In the genomic region with DNA sequence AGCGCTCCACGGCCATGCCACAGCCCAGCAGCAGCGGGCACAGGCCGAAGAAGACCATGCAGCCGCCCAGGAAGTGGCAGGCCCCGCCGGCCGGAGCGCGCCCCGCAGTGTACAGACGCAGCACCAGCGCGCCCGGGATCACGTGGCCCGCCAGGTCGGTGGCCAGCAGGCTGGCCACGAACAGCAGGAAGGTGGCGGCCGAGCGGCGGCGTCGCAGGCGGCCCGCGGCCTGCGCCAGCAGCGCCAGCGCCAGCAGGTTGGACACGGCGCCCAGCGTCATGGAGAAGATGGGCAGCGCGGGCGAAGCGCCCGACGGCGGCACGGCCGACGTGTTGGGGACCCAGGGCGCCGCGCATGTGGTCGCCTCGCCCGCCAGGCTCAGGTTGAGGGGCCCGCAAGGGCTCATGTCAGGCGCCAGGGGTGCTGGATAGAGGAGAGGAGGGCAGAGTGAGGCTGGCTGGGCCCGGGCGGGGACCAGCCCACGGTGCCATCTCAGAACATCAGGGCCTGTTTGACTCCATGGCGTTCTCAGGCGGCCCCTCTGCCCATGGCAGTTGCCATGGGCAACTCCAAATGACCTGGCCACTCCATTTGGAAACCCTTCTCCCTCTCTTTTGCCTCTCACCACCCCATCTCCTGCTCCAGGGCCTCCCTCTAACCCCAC, we compare ENCODE assay signal across 1 cellular context.
TF ChIP-seq lines count a peak whose summit lies in the region.

No MANE protein-coding gene starts in this region.

TF ChIP-seq in HepG2, 621 proteins besides CTCF, POLR2A, EP300 and RAD21:
- TF ChIP-seq SNRNP70 (IDR thresholded peaks at IDR 0.05; ENCODE audit: low read depth, low read length) (no peak), CENPX (CRISPR knock-in tag; IDR thresholded peaks at IDR 0.05) (no peak), ATRX (CRISPR knock-in tag; IDR thresholded peaks at IDR 0.05; ENCODE audit: borderline replicate concordance) (no peak), ZNF546 (CRISPR knock-in tag; conservative IDR thresholded peaks at IDR 0.05) (no peak), ZNF136 (CRISPR knock-in tag; IDR thresholded peaks at IDR 0.05; ENCODE audit: low read depth) (no peak), SOX6 (IDR thresholded peaks at IDR 0.05) (no peak), SOX6 (CRISPR knock-in tag; IDR thresholded peaks at IDR 0.05) (no peak), ZNF205 (CRISPR knock-in tag; IDR thresholded peaks at IDR 0.05) (no peak), ZNF577 (CRISPR knock-in tag; IDR thresholded peaks at IDR 0.05; ENCODE audit: borderline replicate concordance, low read depth) (no peak)
- TF ChIP-seq, protein P1, sequence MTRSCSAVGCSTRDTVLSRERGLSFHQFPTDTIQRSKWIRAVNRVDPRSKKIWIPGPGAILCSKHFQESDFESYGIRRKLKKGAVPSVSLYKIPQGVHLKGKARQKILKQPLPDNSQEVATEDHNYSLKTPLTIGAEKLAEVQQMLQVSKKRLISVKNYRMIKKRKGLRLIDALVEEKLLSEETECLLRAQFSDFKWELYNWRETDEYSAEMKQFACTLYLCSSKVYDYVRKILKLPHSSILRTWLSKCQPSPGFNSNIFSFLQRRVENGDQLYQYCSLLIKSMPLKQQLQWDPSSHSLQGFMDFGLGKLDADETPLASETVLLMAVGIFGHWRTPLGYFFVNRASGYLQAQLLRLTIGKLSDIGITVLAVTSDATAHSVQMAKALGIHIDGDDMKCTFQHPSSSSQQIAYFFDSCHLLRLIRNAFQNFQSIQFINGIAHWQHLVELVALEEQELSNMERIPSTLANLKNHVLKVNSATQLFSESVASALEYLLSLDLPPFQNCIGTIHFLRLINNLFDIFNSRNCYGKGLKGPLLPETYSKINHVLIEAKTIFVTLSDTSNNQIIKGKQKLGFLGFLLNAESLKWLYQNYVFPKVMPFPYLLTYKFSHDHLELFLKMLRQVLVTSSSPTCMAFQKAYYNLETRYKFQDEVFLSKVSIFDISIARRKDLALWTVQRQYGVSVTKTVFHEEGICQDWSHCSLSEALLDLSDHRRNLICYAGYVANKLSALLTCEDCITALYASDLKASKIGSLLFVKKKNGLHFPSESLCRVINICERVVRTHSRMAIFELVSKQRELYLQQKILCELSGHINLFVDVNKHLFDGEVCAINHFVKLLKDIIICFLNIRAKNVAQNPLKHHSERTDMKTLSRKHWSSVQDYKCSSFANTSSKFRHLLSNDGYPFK (CRISPR knock-in tag; IDR thresholded peaks at IDR 0.05; ENCODE audit: borderline replicate concordance) = no peak
- TF ChIP-seq, protein P2, sequence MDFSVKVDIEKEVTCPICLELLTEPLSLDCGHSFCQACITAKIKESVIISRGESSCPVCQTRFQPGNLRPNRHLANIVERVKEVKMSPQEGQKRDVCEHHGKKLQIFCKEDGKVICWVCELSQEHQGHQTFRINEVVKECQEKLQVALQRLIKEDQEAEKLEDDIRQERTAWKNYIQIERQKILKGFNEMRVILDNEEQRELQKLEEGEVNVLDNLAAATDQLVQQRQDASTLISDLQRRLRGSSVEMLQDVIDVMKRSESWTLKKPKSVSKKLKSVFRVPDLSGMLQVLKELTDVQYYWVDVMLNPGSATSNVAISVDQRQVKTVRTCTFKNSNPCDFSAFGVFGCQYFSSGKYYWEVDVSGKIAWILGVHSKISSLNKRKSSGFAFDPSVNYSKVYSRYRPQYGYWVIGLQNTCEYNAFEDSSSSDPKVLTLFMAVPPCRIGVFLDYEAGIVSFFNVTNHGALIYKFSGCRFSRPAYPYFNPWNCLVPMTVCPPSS (IDR thresholded peaks at IDR 0.05) = no peak
- TF ChIP-seq, protein P3, sequence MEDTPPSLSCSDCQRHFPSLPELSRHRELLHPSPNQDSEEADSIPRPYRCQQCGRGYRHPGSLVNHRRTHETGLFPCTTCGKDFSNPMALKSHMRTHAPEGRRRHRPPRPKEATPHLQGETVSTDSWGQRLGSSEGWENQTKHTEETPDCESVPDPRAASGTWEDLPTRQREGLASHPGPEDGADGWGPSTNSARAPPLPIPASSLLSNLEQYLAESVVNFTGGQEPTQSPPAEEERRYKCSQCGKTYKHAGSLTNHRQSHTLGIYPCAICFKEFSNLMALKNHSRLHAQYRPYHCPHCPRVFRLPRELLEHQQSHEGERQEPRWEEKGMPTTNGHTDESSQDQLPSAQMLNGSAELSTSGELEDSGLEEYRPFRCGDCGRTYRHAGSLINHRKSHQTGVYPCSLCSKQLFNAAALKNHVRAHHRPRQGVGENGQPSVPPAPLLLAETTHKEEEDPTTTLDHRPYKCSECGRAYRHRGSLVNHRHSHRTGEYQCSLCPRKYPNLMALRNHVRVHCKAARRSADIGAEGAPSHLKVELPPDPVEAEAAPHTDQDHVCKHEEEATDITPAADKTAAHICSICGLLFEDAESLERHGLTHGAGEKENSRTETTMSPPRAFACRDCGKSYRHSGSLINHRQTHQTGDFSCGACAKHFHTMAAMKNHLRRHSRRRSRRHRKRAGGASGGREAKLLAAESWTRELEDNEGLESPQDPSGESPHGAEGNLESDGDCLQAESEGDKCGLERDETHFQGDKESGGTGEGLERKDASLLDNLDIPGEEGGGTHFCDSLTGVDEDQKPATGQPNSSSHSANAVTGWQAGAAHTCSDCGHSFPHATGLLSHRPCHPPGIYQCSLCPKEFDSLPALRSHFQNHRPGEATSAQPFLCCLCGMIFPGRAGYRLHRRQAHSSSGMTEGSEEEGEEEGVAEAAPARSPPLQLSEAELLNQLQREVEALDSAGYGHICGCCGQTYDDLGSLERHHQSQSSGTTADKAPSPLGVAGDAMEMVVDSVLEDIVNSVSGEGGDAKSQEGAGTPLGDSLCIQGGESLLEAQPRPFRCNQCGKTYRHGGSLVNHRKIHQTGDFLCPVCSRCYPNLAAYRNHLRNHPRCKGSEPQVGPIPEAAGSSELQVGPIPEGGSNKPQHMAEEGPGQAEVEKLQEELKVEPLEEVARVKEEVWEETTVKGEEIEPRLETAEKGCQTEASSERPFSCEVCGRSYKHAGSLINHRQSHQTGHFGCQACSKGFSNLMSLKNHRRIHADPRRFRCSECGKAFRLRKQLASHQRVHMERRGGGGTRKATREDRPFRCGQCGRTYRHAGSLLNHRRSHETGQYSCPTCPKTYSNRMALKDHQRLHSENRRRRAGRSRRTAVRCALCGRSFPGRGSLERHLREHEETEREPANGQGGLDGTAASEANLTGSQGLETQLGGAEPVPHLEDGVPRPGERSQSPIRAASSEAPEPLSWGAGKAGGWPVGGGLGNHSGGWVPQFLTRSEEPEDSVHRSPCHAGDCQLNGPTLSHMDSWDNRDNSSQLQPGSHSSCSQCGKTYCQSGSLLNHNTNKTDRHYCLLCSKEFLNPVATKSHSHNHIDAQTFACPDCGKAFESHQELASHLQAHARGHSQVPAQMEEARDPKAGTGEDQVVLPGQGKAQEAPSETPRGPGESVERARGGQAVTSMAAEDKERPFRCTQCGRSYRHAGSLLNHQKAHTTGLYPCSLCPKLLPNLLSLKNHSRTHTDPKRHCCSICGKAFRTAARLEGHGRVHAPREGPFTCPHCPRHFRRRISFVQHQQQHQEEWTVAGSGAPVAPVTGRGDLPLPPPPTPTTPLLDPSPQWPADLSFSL (CRISPR knock-in tag; IDR thresholded peaks at IDR 0.05) = no peak
- TF ChIP-seq, protein P4, sequence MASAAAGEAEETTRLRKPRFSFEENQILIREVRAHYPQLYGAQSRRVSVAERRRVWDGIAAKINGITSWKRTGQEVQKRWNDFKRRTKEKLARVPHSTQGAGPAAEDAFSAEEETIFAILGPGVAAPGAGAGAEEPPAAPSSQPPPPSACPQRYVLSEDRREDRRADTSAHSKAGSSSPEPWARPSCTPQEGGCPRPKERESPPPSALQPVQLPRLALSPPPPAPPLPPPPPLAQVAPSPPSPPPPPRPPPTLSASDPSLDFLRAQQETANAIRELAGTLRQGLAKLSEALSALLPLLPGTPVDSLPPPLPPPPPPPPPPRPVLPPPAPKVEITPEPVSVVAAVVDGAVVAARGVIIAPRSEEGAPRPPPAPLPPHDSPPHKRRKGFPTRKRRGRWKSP (CRISPR knock-in tag; IDR thresholded peaks at IDR 0.05) = no peak
- TF ChIP-seq, protein P5, sequence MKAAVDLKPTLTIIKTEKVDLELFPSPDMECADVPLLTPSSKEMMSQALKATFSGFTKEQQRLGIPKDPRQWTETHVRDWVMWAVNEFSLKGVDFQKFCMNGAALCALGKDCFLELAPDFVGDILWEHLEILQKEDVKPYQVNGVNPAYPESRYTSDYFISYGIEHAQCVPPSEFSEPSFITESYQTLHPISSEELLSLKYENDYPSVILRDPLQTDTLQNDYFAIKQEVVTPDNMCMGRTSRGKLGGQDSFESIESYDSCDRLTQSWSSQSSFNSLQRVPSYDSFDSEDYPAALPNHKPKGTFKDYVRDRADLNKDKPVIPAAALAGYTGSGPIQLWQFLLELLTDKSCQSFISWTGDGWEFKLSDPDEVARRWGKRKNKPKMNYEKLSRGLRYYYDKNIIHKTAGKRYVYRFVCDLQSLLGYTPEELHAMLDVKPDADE (CRISPR knock-in tag; IDR thresholded peaks at IDR 0.05) = no peak
TF ChIP-seq in HepG2: peak in this region for 0.
